33 cellular contexts compared by ENCODE assay signal in genomic region chr7:68073701-68074100, GRCh38.
"Had no signal": no experiment of that assay in that cellular context is flagged by ENCODE, and none has a peak within 500 bp of the region (broad histone marks: within the 10 kb centered on the region; RNA-seq: fewer than 3 reads in every experiment).

No MANE protein-coding gene starts in this region.

- H3K4me3 ChIP-seq: SJCRH30 had no signal

- H3K27me3 ChIP-seq: brain microvascular endothelial cell, SJCRH30 had no signal

- H3K9me2 ChIP-seq: SK-N-SH had no signal

- H3K9me3 ChIP-seq: SJCRH30, SK-N-SH had no signal

- H3K4me2 ChIP-seq: SK-N-SH had no signal

- FAIRE-seq: colon, RCC 7860, TTC549 had no signal

- DNase-seq: activated CD4-positive, alpha-beta T cell treated with anti-CD3 and anti-CD28 coated beads, Interleukin-2, amount 10 ng/mL, durations not matched to agents 24 days and 14 days; activated CD4-positive, alpha-beta T cell treated with anti-CD3 and anti-CD28 coated beads, Interleukin-2, amount 50 U/mL, for 4 hours; activated CD8-positive, alpha-beta T cell treated with anti-CD3 and anti-CD28 coated beads for 36 hours; activated gamma-delta T cell treated with Interleukin-2 at 50 U/mL for 16 hours; activated naive CD4-positive, alpha-beta T cell treated with anti-CD3 and anti-CD28 coated beads, Interleukin-2, amount 10 ng/mL, durations not matched to agents 7 days and 5 days; activated naive CD8-positive, alpha-beta T cell treated with anti-CD3 and anti-CD28 coated beads for 36 hours; activated T-cell treated with anti-CD3 and anti-CD28 coated beads, Interleukin-2, amount 50 U/mL, for 1 hour; amniotic stem cell; aorta; brain microvascular endothelial cell; central memory CD4-positive, alpha-beta T cell; Kasumi-1; KG1; NCI-H1092 treated with DMSO at 0.1 percent for 48 hours; NCI-H1417; NCI-H146; NCI-H187; NCI-H2029 treated with DMSO at 0.1 percent for 48 hours; NCI-H2107; NCI-H2171 treated with DMSO at 0.1 percent for 48 hours; NCI-H345; NCI-H524 treated with DMSO at 0.1 percent for 48 hours; NK-92 treated with Interleukin-12 subunit alpha and Interleukin-12 subunit beta, amount 100 ng/mL, for 24 hours; PC-3; SHP77; SJCRH30; SK-N-SH had no signal

- H3K27ac ChIP-seq: brain microvascular endothelial cell, SJCRH30 had no signal

- H3K4me1 ChIP-seq: SJCRH30 had no signal

- H3K9ac ChIP-seq: SK-N-SH had no signal

- ATAC-seq: activated CD8-positive, alpha-beta T cell treated with anti-CD3 and anti-CD28 coated beads for 36 hours; PC-3 had no signal

- H3K27ac Mint-ChIP-seq: activated CD4-positive, alpha-beta T cell treated with anti-CD3 and anti-CD28 coated beads, Interleukin-2, amount 10 ng/mL, durations not matched to agents 24 days and 14 days; activated CD8-positive, alpha-beta T cell treated with anti-CD3 and anti-CD28 coated beads for 36 hours; activated naive CD4-positive, alpha-beta T cell treated with anti-CD3 and anti-CD28 coated beads, Interleukin-2, amount 10 ng/mL, durations not matched to agents 7 days and 5 days; activated naive CD8-positive, alpha-beta T cell treated with anti-CD3 and anti-CD28 coated beads for 36 hours; activated T-helper 2 cell treated with anti-CD3 and anti-CD28 coated beads, Interferon-gamma antibody, Interleukin-2, Interleukin-4, amounts not matched to agents 10 μg/mL and 5 μg/mL and 100 μg/mL, durations not matched to agents 14 hours and 24 hours and 36 hours; T-helper 1 cell treated with Interleukin-12 subunit alpha and Interleukin-12 subunit beta and Interleukin-4 antibody, amounts not matched to agents 30 μg/mL and 1 μg/mL, for 36 hours; T-helper 2 cell treated with Interferon-gamma antibody and Interleukin-4, amounts not matched to agents 5 μg/mL and 100 μg/mL, for 36 hours had no signal

- H3K36me3 ChIP-seq: brain microvascular endothelial cell, SJCRH30 had no signal

- H3K36me3 Mint-ChIP-seq: activated naive CD4-positive, alpha-beta T cell treated with anti-CD3 and anti-CD28 coated beads, Interleukin-2, amount 10 ng/mL, durations not matched to agents 7 days and 5 days; activated naive CD8-positive, alpha-beta T cell treated with anti-CD3 and anti-CD28 coated beads for 36 hours had no signal
